Comparison of ENCODE assay signal across 12 cellular contexts in the genomic region with DNA sequence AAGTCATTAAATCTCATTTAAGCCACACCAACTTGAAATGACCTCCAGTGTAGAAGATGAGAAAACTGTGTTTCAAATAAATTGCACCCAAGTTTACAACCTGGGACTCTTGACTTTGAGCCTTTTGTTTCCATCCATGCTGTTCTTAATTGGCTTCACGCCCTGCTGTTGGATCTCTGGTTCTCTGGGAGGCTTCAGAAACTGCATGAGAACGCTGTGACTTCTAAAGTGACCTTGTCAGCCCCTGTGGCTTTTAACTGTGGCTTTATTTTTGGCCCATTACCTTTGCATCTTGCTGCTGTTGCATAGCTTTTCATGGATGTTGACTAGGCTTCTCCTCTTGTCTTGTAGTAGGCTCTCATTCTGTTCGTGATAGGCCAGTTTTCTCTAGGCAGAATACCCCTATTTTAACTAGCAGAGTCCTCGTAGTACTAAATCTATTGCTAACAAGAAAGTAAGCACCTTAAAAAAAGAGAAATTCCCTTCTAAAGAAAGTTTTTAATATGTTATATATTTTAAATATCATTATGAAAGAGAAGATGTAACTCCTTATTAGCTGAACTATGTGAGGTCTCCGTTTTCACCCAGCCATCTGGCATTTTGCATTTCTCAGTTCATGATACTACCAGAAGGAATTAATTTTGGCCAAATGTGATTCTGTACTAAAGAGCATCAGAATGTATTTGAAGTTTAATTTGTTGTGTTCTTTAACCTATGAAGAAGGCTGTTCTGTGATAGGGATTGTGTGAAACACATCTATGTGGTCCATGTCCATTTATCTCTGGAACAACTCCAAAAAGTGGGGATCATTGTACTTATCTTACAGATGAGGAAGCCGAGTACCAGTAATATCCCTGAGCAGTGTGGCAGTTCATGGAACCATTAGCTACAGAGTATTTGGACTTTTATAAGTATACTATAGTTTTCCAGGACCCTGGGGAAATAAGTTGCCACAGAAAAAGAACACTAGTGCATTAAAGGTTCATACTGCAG. TPM values are rescaled to one million over a fixed set of nuclear protein-coding genes. Genes with fewer than 3 reads are reported as not detected.
A peak's percentile ranks its signal among the peaks of the same experiment; 100 is the strongest.
DNase-seq lines count a peak whose midpoint lies in the region; ATAC-seq and TF ChIP-seq lines count a peak whose summit lies in the region.
"Had no signal": no experiment of that assay in that cellular context is flagged by ENCODE, and none has a peak within 500 bp of the region (broad histone marks: within the 10 kb centered on the region; RNA-seq: fewer than 3 reads in every experiment).

No MANE protein-coding gene starts in this region.

- no peaks in the 10 kb centered on the region for H3K9me3 Mint-ChIP-seq in activated T-cell treated with anti-CD3 and anti-CD28 coated beads, Interleukin-2, amount 50 U/mL, for 24 hours
- H3K9me3 Mint-ChIP-seq in activated T-helper 1 cell treated with anti-CD3 and anti-CD28 coated beads, Interleukin-12 subunit alpha, Interleukin-12 subunit beta, Interleukin-2, Interleukin-4 antibody, amounts not matched to agents 30 ng/mL and 10 ng/mL and 1 ng/mL, durations not matched to agents 14 hours and 24 hours and 36 hours, result no peaks in the 10 kb centered on the region
- H3K9me3 Mint-ChIP-seq in stimulated activated effector memory CD8-positive, alpha-beta T cell treated with anti-CD3 and anti-CD28 coated beads, Interleukin-12 subunit alpha, Interleukin-12 subunit beta, amount 100 ng/mL, for 72 hours, result no peaks in the 10 kb centered on the region

- no peaks in the 10 kb centered on the region for H3K36me3 ChIP-seq in sigmoid colon
- H3K36me3 ChIP-seq: right lobe of liver had no signal

- peaks cover 92% of the 10 kb centered on the region for H3K4me1 Mint-ChIP-seq in activated T-cell treated with anti-CD3 and anti-CD28 coated beads, Interleukin-2, amount 50 U/mL, for 24 hours (ENCODE audit: low read depth)
- peaks cover 86% of the 10 kb centered on the region for H3K4me1 Mint-ChIP-seq in activated T-helper 1 cell treated with anti-CD3 and anti-CD28 coated beads, Interleukin-12 subunit alpha, Interleukin-12 subunit beta, Interleukin-2, Interleukin-4 antibody, amounts not matched to agents 30 ng/mL and 10 ng/mL and 1 ng/mL, durations not matched to agents 14 hours and 24 hours and 36 hours (ENCODE audit: low read depth)
- peaks cover 79% of the 10 kb centered on the region for H3K4me1 Mint-ChIP-seq in stimulated activated effector memory CD8-positive, alpha-beta T cell treated with anti-CD3 and anti-CD28 coated beads, Interleukin-12 subunit alpha, Interleukin-12 subunit beta, amount 100 ng/mL, for 72 hours

- TF ChIP-seq CTCF in sigmoid colon (IDR thresholded peaks at IDR 0.05), result no peak

- H3K4me3 Mint-ChIP-seq in activated T-cell treated with anti-CD3 and anti-CD28 coated beads, Interleukin-2, amount 50 U/mL, for 24 hours, result no peak overlapping the region
- H3K4me3 Mint-ChIP-seq in activated T-helper 1 cell treated with anti-CD3 and anti-CD28 coated beads, Interleukin-12 subunit alpha, Interleukin-12 subunit beta, Interleukin-2, Interleukin-4 antibody, amounts not matched to agents 30 ng/mL and 10 ng/mL and 1 ng/mL, durations not matched to agents 14 hours and 24 hours and 36 hours, result no peak overlapping the region
- H3K4me3 Mint-ChIP-seq in stimulated activated effector memory CD8-positive, alpha-beta T cell treated with anti-CD3 and anti-CD28 coated beads, Interleukin-12 subunit alpha, Interleukin-12 subunit beta, amount 100 ng/mL, for 72 hours, result peak overlapping the region; percentile 21

- H3K9me3 ChIP-seq in sigmoid colon, result no peaks in the 10 kb centered on the region
- H3K9me3 ChIP-seq: right lobe of liver had no signal

- peaks cover 0 to 48% (median 29%) of the 10 kb centered on the region in 4 donors for H3K4me1 ChIP-seq in sigmoid colon

- DNase-seq in activated T-cell treated with anti-CD3 and anti-CD28 coated beads, Interleukin-2, amount 50 U/mL, for 24 hours, result no peak
- DNase-seq in activated T-cell treated with anti-CD3 and anti-CD28 coated beads for 4 hours (no peak), sigmoid colon (no peak), RPMI8226 (no peak)
- no peak for DNase-seq in activated T-helper 1 cell treated with anti-CD3 and anti-CD28 coated beads, Interleukin-12 subunit alpha, Interleukin-12 subunit beta, Interleukin-2, Interleukin-4 antibody, amounts not matched to agents 30 ng/mL and 10 ng/mL and 1 ng/mL, durations not matched to agents 14 hours and 24 hours and 36 hours (ENCODE audit: low spot score)
- no peak for DNase-seq in stimulated activated effector memory CD8-positive, alpha-beta T cell treated with anti-CD3 and anti-CD28 coated beads, Interleukin-12 subunit alpha, Interleukin-12 subunit beta, amount 100 ng/mL, for 72 hours (ENCODE audit: low spot score in 2 of 2)
- DNase-seq: activated CD4-positive, alpha-beta T cell treated with anti-CD3 and anti-CD28 coated beads, Interleukin-2, amount 50 U/mL, for 48 hours; cortex of kidney; NK-92 treated with Interleukin-12 subunit alpha and Interleukin-12 subunit beta, amount 100 ng/mL, for 24 hours; right lobe of liver had no signal

- H3K4me3 ChIP-seq in sigmoid colon, result no peak overlapping the region
- H3K4me3 ChIP-seq: right lobe of liver had no signal

- H3K27ac ChIP-seq in sigmoid colon, result peak overlapping the region in 1 of 4 donors; percentile 48
- H3K27ac ChIP-seq: right lobe of liver had no signal

- TF ChIP-seq POLR2A in sigmoid colon (IDR thresholded peaks at IDR 0.05), result no peak

- no peaks in the 10 kb centered on the region for H3K27me3 ChIP-seq in sigmoid colon
- H3K27me3 ChIP-seq: right lobe of liver had no signal

- TF ChIP-seq EP300 in sigmoid colon (IDR thresholded peaks at IDR 0.05), result no peak

- ATAC-seq in HG02885 (IDR thresholded peaks at IDR 0.05; ENCODE audit: poor library complexity, unreplicated experiment) (peak; percentile 52), HG03521 (IDR thresholded peaks at IDR 0.05; ENCODE audit: unreplicated experiment) (no peak)
- no peak for ATAC-seq in stimulated activated effector memory CD8-positive, alpha-beta T cell treated with anti-CD3 and anti-CD28 coated beads, Interleukin-12 subunit alpha, Interleukin-12 subunit beta, amount 100 ng/mL, for 72 hours

- intact Hi-C loops in activated T-helper 1 cell treated with anti-CD3 and anti-CD28 coated beads, Interleukin-12 subunit alpha, Interleukin-12 subunit beta, Interleukin-2, Interleukin-4 antibody, amounts not matched to agents 30 ng/mL and 10 ng/mL and 1 ng/mL, durations not matched to agents 14 hours and 24 hours and 36 hours (cut with micrococcal nuclease), result no loop called here
- intact Hi-C loops in sigmoid colon (cut with DNase I), result no loop called here

- H3K27me3 Mint-ChIP-seq in activated T-cell treated with anti-CD3 and anti-CD28 coated beads, Interleukin-2, amount 50 U/mL, for 24 hours, result no peaks in the 10 kb centered on the region
- no peaks in the 10 kb centered on the region for H3K27me3 Mint-ChIP-seq in activated T-helper 1 cell treated with anti-CD3 and anti-CD28 coated beads, Interleukin-12 subunit alpha, Interleukin-12 subunit beta, Interleukin-2, Interleukin-4 antibody, amounts not matched to agents 30 ng/mL and 10 ng/mL and 1 ng/mL, durations not matched to agents 14 hours and 24 hours and 36 hours (ENCODE audit: insufficient read depth)

- WGBS in sigmoid colon, 2 donors, result 67 to 75% methylated on average over 6 of the region's 6 CpGs

- H3K36me3 Mint-ChIP-seq in activated T-cell treated with anti-CD3 and anti-CD28 coated beads, Interleukin-2, amount 50 U/mL, for 24 hours (ENCODE audit: low read depth), result peaks cover 94% of the 10 kb centered on the region
- H3K36me3 Mint-ChIP-seq in activated T-helper 1 cell treated with anti-CD3 and anti-CD28 coated beads, Interleukin-12 subunit alpha, Interleukin-12 subunit beta, Interleukin-2, Interleukin-4 antibody, amounts not matched to agents 30 ng/mL and 10 ng/mL and 1 ng/mL, durations not matched to agents 14 hours and 24 hours and 36 hours (ENCODE audit: low read depth), result peaks cover 41% of the 10 kb centered on the region
- peaks cover 100% of the 10 kb centered on the region for H3K36me3 Mint-ChIP-seq in stimulated activated effector memory CD8-positive, alpha-beta T cell treated with anti-CD3 and anti-CD28 coated beads, Interleukin-12 subunit alpha, Interleukin-12 subunit beta, amount 100 ng/mL, for 72 hours

- peak overlapping the region; percentile 87 for H3K27ac Mint-ChIP-seq in activated T-cell treated with anti-CD3 and anti-CD28 coated beads, Interleukin-2, amount 50 U/mL, for 24 hours
- peak overlapping the region; percentile 51 for H3K27ac Mint-ChIP-seq in activated T-helper 1 cell treated with anti-CD3 and anti-CD28 coated beads, Interleukin-12 subunit alpha, Interleukin-12 subunit beta, Interleukin-2, Interleukin-4 antibody, amounts not matched to agents 30 ng/mL and 10 ng/mL and 1 ng/mL, durations not matched to agents 14 hours and 24 hours and 36 hours
- peak overlapping the region; percentile 81 for H3K27ac Mint-ChIP-seq in stimulated activated effector memory CD8-positive, alpha-beta T cell treated with anti-CD3 and anti-CD28 coated beads, Interleukin-12 subunit alpha, Interleukin-12 subunit beta, amount 100 ng/mL, for 72 hours

RNA-seq across cellular contexts. Expression of a gene that starts 29.6 kb away (rescaled TPM):
- 214 and 219 TPM in 2 replicates for total RNA-seq in activated T-helper 1 cell treated with anti-CD3 and anti-CD28 coated beads, Interleukin-12 subunit alpha, Interleukin-12 subunit beta, Interleukin-2, Interleukin-4 antibody, amounts not matched to agents 30 ng/mL and 10 ng/mL and 1 ng/mL, durations not matched to agents 14 hours and 24 hours and 36 hours
- 10 to 100 TPM in 3 of 4 donors, 1 to 10 TPM in 1; 6.9 to 17.9 (median 13.1) TPM for total RNA-seq in sigmoid colon
- 10 to 100 TPM in 2 of 3 donors, 1 to 10 TPM in 1; 9.0 to 55.8 (median 19.0) TPM for polyA plus RNA-seq in sigmoid colon

Comparison
In these comparisons a context has a peak if more than half of its experiments do, and no peak if none do; other contexts are left out.
1. RNA of a gene that starts 29.6 kb away (total RNA-seq): 214 to 219 TPM in activated T-helper 1 cell treated with anti-CD3 and anti-CD28 coated beads, Interleukin-12 subunit alpha, Interleukin-12 subunit beta, Interleukin-2, Interleukin-4 antibody, amounts not matched to agents 30 ng/mL and 10 ng/mL and 1 ng/mL, durations not matched to agents 14 hours and 24 hours and 36 hours; 6.9 to 17.9 TPM in sigmoid colon; every median in the first group is over 10 times any median in the second.
2. Peak in every context shown above with its lines, with median percentiles within 50 percentile points of each other: H3K27ac Mint-ChIP-seq.